8 cellular contexts compared by ENCODE assay signal in genomic region chr14:57390806-57391562, GRCh38.
DNase-seq lines count a peak whose midpoint lies in the region; ATAC-seq and TF ChIP-seq lines count a peak whose summit lies in the region.

No MANE protein-coding gene starts in this region.

- H3K4me3 ChIP-seq in duodenal mucosa (ENCODE audit: low read depth in 1 of 2, low read length in 2 of 2), result peak overlapping the region; percentile 90 to 94

- peak overlapping the region; percentile 91 for H3K27ac Mint-ChIP-seq in memory B cell

- peaks cover 21% of the 10 kb centered on the region for H3K4me1 Mint-ChIP-seq in memory B cell

- peaks cover 26 to 28% of the 10 kb centered on the region in 2 donors for H3K4me1 ChIP-seq in duodenal mucosa (ENCODE audit: control insufficient read depth in 1 of 2, insufficient read depth in 2 of 2, low read length in 2 of 2)

- peak overlapping the region; percentile 92 for H3K4me3 Mint-ChIP-seq in memory B cell

- H3K27ac ChIP-seq in KOPT-K1 (ENCODE audit: low read depth, low read length, poor library complexity, severe bottlenecking) (peak overlapping the region; percentile 79), duodenal mucosa (ENCODE audit: low read depth, low read length) (peak overlapping the region; percentile 56)

- H3K9me3 ChIP-seq in KOPT-K1 (ENCODE audit: insufficient read depth, low read length, poor library complexity, severe bottlenecking), result no peaks in the 10 kb centered on the region
- no peaks in the 10 kb centered on the region for H3K9me3 ChIP-seq in duodenal mucosa (ENCODE audit: control insufficient read depth in 1 of 2, low read length in 2 of 2)

- H3K9me3 Mint-ChIP-seq in memory B cell, result no peaks in the 10 kb centered on the region

- H3K27me3 ChIP-seq in duodenal mucosa (ENCODE audit: control insufficient read depth in 1 of 2, insufficient read depth in 2 of 2, low read length in 2 of 2), result no peaks in the 10 kb centered on the region

- H3K36me3 Mint-ChIP-seq in memory B cell, result no peaks in the 10 kb centered on the region

- H3K9ac ChIP-seq in duodenal mucosa (ENCODE audit: low read depth in 1 of 2, low read length in 2 of 2), result peak overlapping the region; percentile 65 to 68

- peaks cover 19% of the 10 kb centered on the region; the same call in 1 of the 2 replicates for H3K36me3 ChIP-seq in KOPT-K1 (ENCODE audit: insufficient read depth, low read length)
- no peaks in the 10 kb centered on the region for H3K36me3 ChIP-seq in duodenal mucosa (ENCODE audit: control insufficient read depth in 1 of 2, insufficient read depth in 2 of 2, low read length in 2 of 2)

- ATAC-seq in GM21786 (IDR thresholded peaks at IDR 0.05; ENCODE audit: unreplicated experiment) (peak; percentile 33), memory B cell (ENCODE audit: low read depth) (peak; percentile 36)

- DNase-seq in GM10266 (ENCODE audit: extremely low spot score) (peak; percentile 54), memory B cell (ENCODE audit: low spot score in 2 of 2) (peak; percentile 39 to 52), NCI-H187 treated with DMSO at 0.1 percent for 48 hours (lab: John Stamatoyannopoulos, UW) (no peak)
- DNase-seq in activated CD4-positive, CD25-positive, alpha-beta regulatory T cell treated with anti-CD3 and anti-CD28 coated beads, Interleukin-2, amount 50 U/mL, for 72 hours, result peak; percentile 60
- DNase-seq in stimulated activated CD8-positive, alpha-beta memory T cell treated with anti-CD3 and anti-CD28 coated beads, Interleukin-7, amount 100 ng/mL, for 48 hours (ENCODE audit: extremely low read depth in 1 of 2, low read depth in 1 of 2), result peak; percentile 13 to 18

- no peak for TF ChIP-seq CTCF in GM10266 (IDR thresholded peaks at IDR 0.05; ENCODE audit: control insufficient read depth, insufficient read depth, low read depth, missing control alignments)

- H3K27me3 Mint-ChIP-seq in memory B cell, result peaks cover 2% of the 10 kb centered on the region
